In the genomic region with DNA sequence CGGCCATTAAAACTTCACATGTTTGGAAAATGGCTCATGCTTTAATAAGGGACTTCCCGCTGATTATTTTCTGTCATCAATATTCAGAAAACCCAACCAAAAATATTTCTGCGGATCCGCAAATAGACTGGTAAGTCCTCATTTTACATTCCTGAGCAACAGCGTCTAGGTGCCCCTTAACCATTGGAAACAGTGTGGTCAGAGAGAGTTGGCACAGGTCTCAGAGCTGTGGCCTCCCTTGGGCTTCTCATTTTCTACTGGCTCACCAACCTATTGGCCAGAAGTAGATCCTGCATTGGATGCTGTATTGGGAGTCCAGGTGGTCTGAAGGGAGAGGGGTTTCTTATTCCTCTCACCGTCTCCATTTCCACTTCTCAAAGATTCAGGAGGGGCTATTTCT, we compare ENCODE assay signal across 23 cellular contexts.
DNase-seq lines count a peak whose midpoint lies in the region; ATAC-seq, FAIRE-seq and TF ChIP-seq lines count a peak whose summit lies in the region.
"Had no signal": no experiment of that assay in that cellular context is flagged by ENCODE, and none has a peak within 500 bp of the region (broad histone marks: within the 10 kb centered on the region; RNA-seq: fewer than 3 reads in every experiment).

No MANE protein-coding gene starts in this region.

- H4K91ac ChIP-seq in IMR-90 (ENCODE audit: insufficient read depth, low read depth, low read length) = no peak overlapping the region

- peak; percentile 55 for FAIRE-seq in urothelium cell line (lab: Jason Lieb, UNC)
- FAIRE-seq: D721Med, GM12878, H1 had no signal

- no peaks in the 10 kb centered on the region for H3K9me2 ChIP-seq in neural cell (ENCODE audit: insufficient read depth, low read length)

- no peak overlapping the region for H2AK5ac ChIP-seq in IMR-90 (ENCODE audit: low read depth, low read length)

- no peak overlapping the region for H3K14ac ChIP-seq in IMR-90 (replicated peaks; ENCODE audit: low read depth, low read length)

- H4K8ac ChIP-seq in IMR-90 (ENCODE audit: low read depth in 2 of 2, low read length in 2 of 2) = no peak overlapping the region

- no TSS peak for BruUV-seq in IMR-90 (replicated peaks; lab: Mats Ljungman, UMichigan)

- H3K4me3 ChIP-seq in IMR-90 (ENCODE audit: insufficient read depth, low read depth, low read length) = no peak overlapping the region
- H3K4me3 ChIP-seq in adipocyte (ENCODE audit: low read length) = no peak overlapping the region
- H3K4me3 ChIP-seq in neural cell (ENCODE audit: low read length) = no peak overlapping the region
- H3K4me3 ChIP-seq: GM12878, lung, Peyer's patch, right lobe of liver had no signal

- no peak overlapping the region for H3K27ac ChIP-seq in IMR-90 (ENCODE audit: insufficient read depth, low read length)
- peak overlapping the region; percentile 58 for H3K27ac ChIP-seq in neural cell (ENCODE audit: low read length)
- H3K27ac ChIP-seq: foreskin keratinocyte, Peyer's patch, right lobe of liver had no signal

- CTCF ChIA-PET in IMR-90 (lab: Yijun Ruan, JAX) = interaction anchor here (1.1 kb wide), 1 partner anchor 18 kb away, joined by 3 read pairs; no protein-coding TSS in a partner anchor

- H3K4ac ChIP-seq in IMR-90 (ENCODE audit: low read depth, low read length) = 0 out of 2 replicates have a peak overlapping the region, but pooled peaks have one; percentile 43

- WGBS in IMR-90 (ENCODE audit: extremely low coverage in 2 of 2, insufficient read length in 1 of 2), 2 experiments = no CpG with 5 or more reads among the region's 6 CpGs

- no peak overlapping the region for H3K9ac ChIP-seq in IMR-90 (ENCODE audit: low read depth, low read length)
- peak overlapping the region; percentile 61 for H3K9ac ChIP-seq in adipocyte (ENCODE audit: low read length)
- no peak overlapping the region for H3K9ac ChIP-seq in neural cell (ENCODE audit: low read length)

- dilution Hi-C loops in IMR-90 (cut with HindIII; ENCODE audit: low sequenced_read_pairs, unreplicated experiment) = no loop called here

- no peak overlapping the region for H4K5ac ChIP-seq in IMR-90 (ENCODE audit: low read depth, low read length)

- H2AFZ ChIP-seq in IMR-90 (replicated peaks; ENCODE audit: low read length, poor library complexity) (no peak overlapping the region), neural cell (ENCODE audit: low read depth, low read length) (no peak overlapping the region)

- H3K79me2 ChIP-seq in neural cell (replicated peaks; ENCODE audit: insufficient read depth, low read length) = no peaks in the 10 kb centered on the region

- H2BK15ac ChIP-seq in IMR-90 (ENCODE audit: low read depth, low read length) = no peak overlapping the region

- H3K36me3 ChIP-seq in IMR-90 (ENCODE audit: control insufficient read depth, insufficient read depth, low read length) (no peaks in the 10 kb centered on the region), adipocyte (ENCODE audit: control insufficient read depth, insufficient read depth, low read length, severe bottlenecking) (no peaks in the 10 kb centered on the region), neural cell (ENCODE audit: insufficient read depth, low read length) (no peaks in the 10 kb centered on the region)
- H3K36me3 ChIP-seq: Peyer's patch, right lobe of liver had no signal

- H3K9me3 ChIP-seq in IMR-90 (ENCODE audit: control insufficient read depth, insufficient read depth, low read length) = no peaks in the 10 kb centered on the region
- H3K9me3 ChIP-seq in adipocyte (ENCODE audit: control insufficient read depth, low read length) = no peaks in the 10 kb centered on the region
- no peaks in the 10 kb centered on the region for H3K9me3 ChIP-seq in neural cell (ENCODE audit: low read length)
- H3K9me3 ChIP-seq: Peyer's patch, right lobe of liver had no signal

- no peak for TF ChIP-seq EP300 in neural cell (conservative IDR thresholded peaks at IDR 0.05; ENCODE audit: poor library complexity, severe bottlenecking)

- H3K4me1 ChIP-seq in IMR-90 (ENCODE audit: control insufficient read depth, insufficient read depth, low read length) (peaks cover 3% of the 10 kb centered on the region; the same call in 1 of the 2 replicates), adipocyte (ENCODE audit: control insufficient read depth, insufficient read depth, low read length) (peaks cover 69% of the 10 kb centered on the region)
- H3K4me1 ChIP-seq: Peyer's patch had no signal

- H3K27me3 ChIP-seq in IMR-90 (ENCODE audit: control insufficient read depth, insufficient read depth, low read length) = no peaks in the 10 kb centered on the region
- no peaks in the 10 kb centered on the region for H3K27me3 ChIP-seq in adipocyte (replicated peaks; ENCODE audit: control insufficient read depth, insufficient read depth, low read length)
- no peaks in the 10 kb centered on the region for H3K27me3 ChIP-seq in neural cell (ENCODE audit: insufficient read depth, low read depth, low read length)
- H3K27me3 ChIP-seq: foreskin keratinocyte, Peyer's patch, right lobe of liver had no signal

- H3K56ac ChIP-seq in IMR-90 (ENCODE audit: extremely low read depth, insufficient read depth, low read length) = no peak overlapping the region

- no peak overlapping the region for H2BK5ac ChIP-seq in IMR-90 (ENCODE audit: low read depth, low read length, poor library complexity, severe bottlenecking)

- H2BK120ac ChIP-seq in IMR-90 (ENCODE audit: low read depth, low read length) = no peak overlapping the region

- 0 out of 2 replicates have a peak overlapping the region, but pooled peaks have one; percentile 55 for H2BK20ac ChIP-seq in IMR-90 (ENCODE audit: low read depth, low read length)

- H3K9me1 ChIP-seq in IMR-90 (ENCODE audit: insufficient read depth, low read length) = no peaks in the 10 kb centered on the region; the same call in none of the 2 replicates

- ATAC-seq in IMR-90 (ENCODE audit: low read depth) (no peak), HG03520 (IDR thresholded peaks at IDR 0.05; ENCODE audit: unreplicated experiment) (no peak)
- ATAC-seq: GM12878; stimulated activated naive CD8-positive, alpha-beta T cell treated with anti-CD3 and anti-CD28 coated beads, Interleukin-15, amount 100 ng/mL, for 72 hours had no signal

- in situ Hi-C loops in IMR-90 (cut with MboI; ENCODE audit: low sequenced_read_pairs) = no loop called here

- no peaks in the 10 kb centered on the region for H3F3A ChIP-seq in neural cell (ENCODE audit: insufficient read depth, low read length, poor library complexity, severe bottlenecking)

- no peak overlapping the region for H3K23ac ChIP-seq in IMR-90 (ENCODE audit: low read depth, low read length)

- H4K20me1 ChIP-seq in IMR-90 (ENCODE audit: insufficient read depth, low read length) (no peaks in the 10 kb centered on the region), neural cell (ENCODE audit: insufficient read depth) (no peaks in the 10 kb centered on the region)

- TF ChIP-seq RAD21 in IMR-90 (IDR thresholded peaks at IDR 0.05; ENCODE audit: low read length) (no peak), neural cell (conservative IDR thresholded peaks at IDR 0.05) (no peak)

- H3K4me2 ChIP-seq in IMR-90 (ENCODE audit: low read depth, low read length) (no peak overlapping the region), neural cell (ENCODE audit: low read length) (no peak overlapping the region)

- H3K18ac ChIP-seq in IMR-90 (ENCODE audit: low read depth, low read length) = no peak overlapping the region

- no peaks in the 10 kb centered on the region for H3K79me1 ChIP-seq in IMR-90 (ENCODE audit: low read depth in 1 of 2, low read length in 2 of 2)

- no peak overlapping the region for H2AK9ac ChIP-seq in IMR-90 (replicated peaks; ENCODE audit: low read depth, low read length, poor library complexity)

- POLR2A ChIA-PET in IMR-90 (lab: Charles Lee; ENCODE audit: unreplicated experiment) = no interaction called here

- DNase-seq in IMR-90 (no peak), adipocyte (ENCODE audit: low read depth) (peak; percentile 14), urothelium cell line (ENCODE audit: low spot score) (no peak), COLO668 (lab: John Stamatoyannopoulos, UW; ENCODE audit: unreplicated experiment) (no peak), SHP77 treated with DMSO at 0.1 percent for 48 hours (lab: John Stamatoyannopoulos, UW) (no peak)
- DNase-seq: activated CD4-positive, alpha-beta memory T cell treated with anti-CD3 and anti-CD28 coated beads for 36 hours; activated CD4-positive, CD25-positive, alpha-beta regulatory T cell treated with anti-CD3 and anti-CD28 coated beads, Interleukin-2, amount 50 U/mL, for 72 hours; activated CD8-positive, alpha-beta memory T cell treated with anti-CD3 and anti-CD28 coated beads, Interleukin-2, amount 50 U/mL, for 48 hours; activated naive CD4-positive, alpha-beta T cell treated with anti-CD3 and anti-CD28 coated beads, Interleukin-2, amount 10 ng/mL, durations not matched to agents 7 days and 5 days; NCI-H1092; NCI-H2171 treated with DMSO at 0.1 percent for 48 hours; NCI-H524; Peyer's patch; posterior cingulate gyrus; right lobe of liver; stimulated activated naive CD8-positive, alpha-beta T cell treated with anti-CD3 and anti-CD28 coated beads, Interleukin-15, amount 100 ng/mL, for 72 hours had no signal

- TF ChIP-seq CTCF in IMR-90 (conservative IDR thresholded peaks at IDR 0.05; ENCODE audit: low read depth, low read length) (no peak), neural cell (IDR thresholded peaks at IDR 0.05; ENCODE audit: poor library complexity, severe bottlenecking) (no peak)

- intact Hi-C loops in IMR-90 (cut with micrococcal nuclease) = no loop called here

- no peak for TF ChIP-seq POLR2A in IMR-90 (IDR thresholded peaks at IDR 0.05; ENCODE audit: low read depth, low read length)

TF ChIP-seq in IMR-90, 13 proteins besides CTCF, POLR2A, EP300 and RAD21 (continues in another document):
- no peak for TF ChIP-seq MXI1 (IDR thresholded peaks at IDR 0.05; ENCODE audit: borderline replicate concordance, low read depth, low read length)
- TF ChIP-seq RCOR1 (IDR thresholded peaks at IDR 0.05; ENCODE audit: insufficient replicate concordance, low read length) = no peak
- no peak for TF ChIP-seq RFX5 (IDR thresholded peaks at IDR 0.05; ENCODE audit: low read depth, low read length)

TF ChIP-seq in neural cell, 6 proteins besides CTCF, POLR2A, EP300 and RAD21 (continues in another document):
- TF ChIP-seq TAF1 (IDR thresholded peaks at IDR 0.05; ENCODE audit: low read depth) = no peak
- no peak for TF ChIP-seq EZH2 (IDR thresholded peaks at IDR 0.05; ENCODE audit: borderline replicate concordance, insufficient read depth, low read length, poor library complexity, severe bottlenecking)
- TF ChIP-seq POLR2AphosphoS5 (IDR thresholded peaks at IDR 0.05) = no peak
